In the genomic region with DNA sequence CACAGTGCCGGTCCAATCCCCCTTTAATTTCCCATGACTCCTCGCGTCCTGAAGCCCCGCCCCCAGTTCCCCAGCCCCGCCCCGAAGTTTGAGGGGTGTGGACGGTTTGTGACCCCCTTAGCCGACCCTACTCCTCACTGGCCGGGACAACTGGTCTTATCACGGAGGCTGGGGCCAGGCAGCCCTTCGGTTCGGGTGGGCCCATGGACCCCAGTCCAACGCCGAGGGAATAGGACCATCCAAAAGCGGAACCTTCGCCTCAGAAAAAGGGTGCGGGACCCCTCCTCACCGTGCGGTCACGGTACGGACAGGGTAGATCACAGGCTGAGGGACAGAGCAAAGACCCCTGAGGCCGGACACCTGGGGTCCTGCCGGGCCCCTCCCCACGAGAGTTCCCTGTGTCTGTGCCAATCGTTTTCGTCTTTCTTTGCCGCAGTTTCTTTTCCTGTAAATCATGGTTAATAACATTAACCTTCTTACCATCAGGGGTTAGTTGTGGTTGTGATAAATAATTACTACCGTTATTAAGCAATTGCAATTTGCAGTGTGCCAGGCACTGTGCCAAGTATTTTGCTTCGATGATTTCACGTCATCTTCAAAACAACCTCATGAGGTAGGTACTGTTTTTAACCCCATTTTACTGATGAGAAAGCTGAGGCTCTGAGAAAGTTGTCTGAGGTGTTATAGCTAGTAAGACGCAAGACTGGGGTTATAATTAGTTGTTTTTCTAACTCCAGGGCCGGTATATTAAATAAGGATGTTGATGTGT, we compare ENCODE assay signal across 8 cellular contexts. TPM values are rescaled to one million over a fixed set of nuclear protein-coding genes. Genes with fewer than 3 reads are reported as not detected.
DNase-seq lines count a peak whose midpoint lies in the region; ATAC-seq and TF ChIP-seq lines count a peak whose summit lies in the region.

No MANE protein-coding gene starts in this region.

- H3K9me3 ChIP-seq in adrenal gland (replicated peaks in 1 of 3), result no peaks in the 10 kb centered on the region

- TF ChIP-seq CTCF in LNCaP clone FGC (IDR thresholded peaks at IDR 0.05; ENCODE audit: control insufficient read depth, extremely low read depth, insufficient read depth) (no peak), adrenal gland (IDR thresholded peaks at IDR 0.05) (no peak)

- peak overlapping the region; percentile 98 for H3K27ac Mint-ChIP-seq in stimulated activated effector memory CD8-positive, alpha-beta T cell treated with anti-CD3 and anti-CD28 coated beads, Interleukin-12 subunit alpha, Interleukin-12 subunit beta, amount 100 ng/mL, for 72 hours

- intact Hi-C loops in adrenal gland (cut with DNase I), result no loop called here

- peak overlapping the region; percentile 100 for H3K4me3 Mint-ChIP-seq in stimulated activated effector memory CD8-positive, alpha-beta T cell treated with anti-CD3 and anti-CD28 coated beads, Interleukin-12 subunit alpha, Interleukin-12 subunit beta, amount 100 ng/mL, for 72 hours

- ATAC-seq in GM21786 (IDR thresholded peaks at IDR 0.05; ENCODE audit: unreplicated experiment), result peak; percentile 32
- peak; percentile 65 for ATAC-seq in stimulated activated effector memory CD8-positive, alpha-beta T cell treated with anti-CD3 and anti-CD28 coated beads, Interleukin-12 subunit alpha, Interleukin-12 subunit beta, amount 100 ng/mL, for 72 hours

- H3K4me3 ChIP-seq in LNCaP clone FGC (ENCODE audit: low read depth, low read length), result peak overlapping the region; percentile 90
- peak overlapping the region; percentile 58 to 94 (median 74) for H3K4me3 ChIP-seq in adrenal gland
- peak overlapping the region; percentile 76 for H3K4me3 ChIP-seq in iPS-11a (ENCODE audit: low read depth, low read length)

- no peaks in the 10 kb centered on the region for H3K9me3 Mint-ChIP-seq in stimulated activated effector memory CD8-positive, alpha-beta T cell treated with anti-CD3 and anti-CD28 coated beads, Interleukin-12 subunit alpha, Interleukin-12 subunit beta, amount 100 ng/mL, for 72 hours

- H3K27me3 ChIP-seq in adrenal gland, result no peaks in the 10 kb centered on the region

- H3K4me1 Mint-ChIP-seq in stimulated activated effector memory CD8-positive, alpha-beta T cell treated with anti-CD3 and anti-CD28 coated beads, Interleukin-12 subunit alpha, Interleukin-12 subunit beta, amount 100 ng/mL, for 72 hours, result peaks cover 51% of the 10 kb centered on the region

- DNase-seq in NCI-H1436 (lab: John Stamatoyannopoulos, UW) (peak; percentile 81), NCI-H1436 treated with DMSO at 0.1 percent for 48 hours (lab: John Stamatoyannopoulos, UW) (no peak), LNCaP clone FGC (ENCODE audit: low read depth) (no peak), adrenal gland (peak in 5 of 7 donors; percentile 47 to 84 (median 70)), NCI-H2029 (lab: John Stamatoyannopoulos, UW) (no peak)
- no peak for DNase-seq in stimulated activated effector memory CD8-positive, alpha-beta T cell treated with anti-CD3 and anti-CD28 coated beads, Interleukin-12 subunit alpha, Interleukin-12 subunit beta, amount 100 ng/mL, for 72 hours (ENCODE audit: low spot score in 2 of 2)

- peaks cover 69% of the 10 kb centered on the region for H3K36me3 Mint-ChIP-seq in stimulated activated effector memory CD8-positive, alpha-beta T cell treated with anti-CD3 and anti-CD28 coated beads, Interleukin-12 subunit alpha, Interleukin-12 subunit beta, amount 100 ng/mL, for 72 hours

- 2% methylated on average over 26 to 32 of the region's 32 CpGs for WGBS in adrenal gland, 4 donors

- peaks cover 11 to 35% of the 10 kb centered on the region in 2 donors for H3K4me1 ChIP-seq in adrenal gland (replicated peaks in 1 of 2)

- peaks cover 0 to 35% of the 10 kb centered on the region in 2 donors for H3K36me3 ChIP-seq in adrenal gland (replicated peaks in 1 of 2)

- H3K27ac ChIP-seq in adrenal gland, result peak overlapping the region; percentile 84 to 99 (median 98)

- no peak for TF ChIP-seq POLR2A in adrenal gland (IDR thresholded peaks at IDR 0.05)

RNA-seq across cellular contexts. Expression of a gene that starts 0.5 kb away (rescaled TPM):
- total RNA-seq in adrenal gland, result 10 to 100 TPM; 21.8 to 48.6 (median 40.3) TPM
- 10 to 100 TPM; 22.8 to 89.3 (median 79.1) TPM for polyA plus RNA-seq in adrenal gland

RNA-seq across cellular contexts. Expression of a gene that starts 12.4 kb away (rescaled TPM):
- total RNA-seq in adrenal gland, result 10 to 100 TPM; 21.3 to 61.4 (median 49.7) TPM
- 10 to 100 TPM; 19.6 to 81.4 (median 47.1) TPM for polyA plus RNA-seq in adrenal gland

RNA-seq across cellular contexts. Expression of a gene that starts 16.8 kb away (rescaled TPM):
- total RNA-seq in adrenal gland, result under 1 TPM in 6 of 8 donors, not detected in 2; 0.22 to 0.83 (median 0.45) TPM
- polyA plus RNA-seq in adrenal gland, result under 1 TPM; 0.13 to 0.48 (median 0.16) TPM

RNA-seq across cellular contexts. Expression of a gene that starts 32.2 kb away (rescaled TPM):
- total RNA-seq in adrenal gland, result 10 to 100 TPM; 51.7 to 92.6 (median 66.6) TPM
- 10 to 100 TPM; 37.1 to 80.6 (median 51.3) TPM for polyA plus RNA-seq in adrenal gland

RNA-seq across cellular contexts. Expression of a gene that starts 45.6 kb away (rescaled TPM):
- total RNA-seq in adrenal gland, result 1 to 10 TPM in 2 of 8 donors, under 1 TPM in 5, not detected in 1; 0.49 to 2.6 (median 0.83) TPM
- 1 to 10 TPM in 2 of 3 donors, under 1 TPM in 1; 0.42 to 2.6 (median 1.5) TPM for polyA plus RNA-seq in adrenal gland

Comparison
In these comparisons a context has a peak if more than half of its experiments do, and no peak if none do; other contexts are left out.
1. DNase-seq: peak in NCI-H1436 (single experiment) and adrenal gland (5 of 7); none in NCI-H1436 treated with DMSO at 0.1 percent for 48 hours (single experiment), LNCaP clone FGC (single experiment), stimulated activated effector memory CD8-positive, alpha-beta T cell treated with anti-CD3 and anti-CD28 coated beads, Interleukin-12 subunit alpha, Interleukin-12 subunit beta, amount 100 ng/mL, for 72 hours (0 of 2) and NCI-H2029 (single experiment).
2. Peak in every context shown above with its lines, with median percentiles within 50 percentile points of each other: H3K4me3 ChIP-seq.